ENCODE assay signal across 10 cellular contexts in genomic region chr2:64797881-64798590, GRCh38.
DNase-seq lines count a peak whose midpoint lies in the region; ATAC-seq and TF ChIP-seq lines count a peak whose summit lies in the region.
"Had no signal": no experiment of that assay in that cellular context is flagged by ENCODE, and none has a peak within 500 bp of the region (broad histone marks: within the 10 kb centered on the region; RNA-seq: fewer than 3 reads in every experiment).

No MANE protein-coding gene starts in this region.

- no peak overlapping the region for H3K4me3 ChIP-seq in body of pancreas
- H3K4me3 ChIP-seq: upper lobe of left lung had no signal

- intact Hi-C loops in body of pancreas (cut with DNase I) = no loop called here

- H3K36me3 Mint-ChIP-seq in mesothelial cell of epicardium (no peaks in the 10 kb centered on the region), WTC11 (no peaks in the 10 kb centered on the region)

- H3K9me3 ChIP-seq in body of pancreas = no peaks in the 10 kb centered on the region
- H3K9me3 ChIP-seq: upper lobe of left lung had no signal

- peaks cover 4% of the 10 kb centered on the region for H3K4me1 ChIP-seq in body of pancreas

- H3K27ac ChIP-seq in body of pancreas = peak overlapping the region in 3 of 4 donors; percentile 27 to 52 (median 37)
- H3K27ac ChIP-seq: upper lobe of left lung had no signal

- no peaks in the 10 kb centered on the region for H3K36me3 ChIP-seq in body of pancreas (replicated peaks in 1 of 2; ENCODE audit: insufficient read depth in 1 of 2, low read depth in 2 of 2)
- H3K36me3 ChIP-seq: upper lobe of left lung had no signal

- TF ChIP-seq CTCF in body of pancreas (IDR thresholded peaks at IDR 0.05) = no peak
- TF ChIP-seq CTCF in mesothelial cell of epicardium (IDR thresholded peaks at IDR 0.05; ENCODE audit: unreplicated experiment) = no peak
- TF ChIP-seq CTCF in WTC11 (IDR thresholded peaks at IDR 0.05) = no peak

- no peaks in the 10 kb centered on the region for H3K9me3 Mint-ChIP-seq in mesothelial cell of epicardium
- H3K9me3 Mint-ChIP-seq in WTC11 = no peaks in the 10 kb centered on the region

- peaks cover 7% of the 10 kb centered on the region for H3K27me3 Mint-ChIP-seq in mesothelial cell of epicardium (ENCODE audit: low read depth)
- no peaks in the 10 kb centered on the region for H3K27me3 Mint-ChIP-seq in WTC11 (ENCODE audit: low read depth)

- DNase-seq in DMS79 (lab: John Stamatoyannopoulos, UW) (peak; percentile 82), NCI-H1105 (lab: John Stamatoyannopoulos, UW) (peak; percentile 65), body of pancreas (peak in 3 of 4 donors; percentile 32 to 49 (median 46)), mesothelial cell of epicardium (ENCODE audit: low spot score in 2 of 2, unreplicated experiment in 2 of 2) (no peak), WTC11 (ENCODE audit: low spot score) (no peak), NCI-H2227 treated with DMSO at 0.1 percent for 48 hours (lab: John Stamatoyannopoulos, UW) (no peak), activated T-cell treated with anti-CD3 and anti-CD28 coated beads for 4 hours (no peak), T-helper 1 cell (no peak)
- DNase-seq: MV-4-11 had no signal

- no peaks in the 10 kb centered on the region for H3K27me3 ChIP-seq in body of pancreas
- H3K27me3 ChIP-seq: upper lobe of left lung had no signal

- CTCF ChIA-PET in WTC11 (lab: Charles Lee) = interaction anchor here (1.5 kb wide), 1 partner anchor 34 kb away, joined by 3 read pairs; no protein-coding TSS in a partner anchor

- peak overlapping the region; percentile 20 for H3K27ac Mint-ChIP-seq in mesothelial cell of epicardium
- no peak overlapping the region for H3K27ac Mint-ChIP-seq in WTC11

- H3K4me1 Mint-ChIP-seq in mesothelial cell of epicardium (peaks cover 11% of the 10 kb centered on the region), WTC11 (no peaks in the 10 kb centered on the region)

- TF ChIP-seq POLR2A in body of pancreas (IDR thresholded peaks at IDR 0.05) = no peak

- POLR2A ChIA-PET in WTC11 (lab: Charles Lee) = no interaction called here

- ATAC-seq in body of pancreas (peak; percentile 38), WTC11 (no peak)

- WGBS in body of pancreas, 2 donors = 34% methylated on average over 4 of the region's 4 CpGs

- H3K4me3 Mint-ChIP-seq in mesothelial cell of epicardium (no peak overlapping the region), WTC11 (no peak overlapping the region)

TF ChIP-seq in WTC11, 78 proteins besides CTCF, POLR2A, EP300 and RAD21:
- no peak for TF ChIP-seq ELF4 (CRISPR knock-in tag; IDR thresholded peaks at IDR 0.05; ENCODE audit: low read depth)
- no peak for TF ChIP-seq SMAD3 (CRISPR knock-in tag; IDR thresholded peaks at IDR 0.05; ENCODE audit: borderline replicate concordance)
- TF ChIP-seq TEAD4 (CRISPR knock-in tag; IDR thresholded peaks at IDR 0.05) = no peak
- no peak for TF ChIP-seq ZNF423 (CRISPR knock-in tag; IDR thresholded peaks at IDR 0.05)
- TF ChIP-seq E2F4 (CRISPR knock-in tag; IDR thresholded peaks at IDR 0.05; ENCODE audit: borderline replicate concordance, low read depth) = no peak
- no peak for TF ChIP-seq ATF1 (CRISPR knock-in tag; IDR thresholded peaks at IDR 0.05)
- TF ChIP-seq ZNF121 (CRISPR knock-in tag; IDR thresholded peaks at IDR 0.05) = no peak
- TF ChIP-seq JAZF1 (CRISPR knock-in tag; IDR thresholded peaks at IDR 0.05) = no peak
- TF ChIP-seq PRRX2 (CRISPR knock-in tag; IDR thresholded peaks at IDR 0.05) = no peak

Comparison
In these comparisons a context has a peak if more than half of its experiments do, and no peak if none do; other contexts are left out.
1. DNase-seq: peak in DMS79 (single experiment), NCI-H1105 (single experiment) and body of pancreas (3 of 4); none in mesothelial cell of epicardium (0 of 2), WTC11 (single experiment), NCI-H2227 treated with DMSO at 0.1 percent for 48 hours (single experiment), activated T-cell treated with anti-CD3 and anti-CD28 coated beads for 4 hours (single experiment) and T-helper 1 cell (0 of 5).